ENCODE assay signal across 8 cellular contexts in the genomic region with DNA sequence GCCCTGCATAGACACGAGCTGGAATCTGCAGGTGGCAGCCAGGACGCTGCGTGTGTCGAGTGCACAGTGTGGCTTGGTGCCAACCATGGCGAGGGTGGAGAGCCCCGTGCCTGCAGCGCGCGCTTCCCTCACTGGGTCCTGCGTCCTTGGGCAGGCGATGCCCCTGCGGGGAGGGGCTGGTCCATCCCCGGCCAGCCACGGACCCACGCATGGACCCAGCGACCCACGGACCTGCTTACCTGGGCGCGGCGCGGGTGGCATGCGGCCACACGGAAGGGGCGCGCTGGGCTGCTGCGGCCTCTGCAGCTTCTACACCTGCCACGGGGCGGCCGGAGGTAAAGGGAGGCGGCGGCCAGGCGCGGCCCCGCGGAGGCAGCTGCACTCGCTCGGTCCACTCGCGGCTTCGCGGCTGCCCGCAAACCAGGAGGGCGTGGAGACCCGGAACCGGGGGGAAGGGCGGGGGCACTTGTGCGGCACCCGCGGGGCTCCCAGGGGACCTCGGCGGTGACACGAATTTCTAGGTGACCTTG. TPM values are rescaled to one million over a fixed set of nuclear protein-coding genes. Genes with fewer than 3 reads are reported as not detected.
DNase-seq lines count a peak whose midpoint lies in the region; ATAC-seq and TF ChIP-seq lines count a peak whose summit lies in the region.

No MANE protein-coding gene starts in this region.

- H3K27me3 ChIP-seq in DND-41 (ENCODE audit: insufficient read depth, low read length, poor library complexity) (no peaks in the 10 kb centered on the region), rectal smooth muscle tissue (ENCODE audit: control insufficient read depth, insufficient read depth, low read length) (peaks cover 8% of the 10 kb centered on the region)

- ATAC-seq in DND-41 (ENCODE audit: insufficient read depth, low read depth) (peak; percentile 34), GM21381 (IDR thresholded peaks at IDR 0.05; ENCODE audit: unreplicated experiment) (no peak), GM19397 (IDR thresholded peaks at IDR 0.05; ENCODE audit: unreplicated experiment) (no peak)

- DNase-seq in DND-41 (peak; percentile 38), NCI-H187 (lab: John Stamatoyannopoulos, UW) (peak; percentile 81 to 86), activated T-cell treated with anti-CD3 and anti-CD28 coated beads for 4 hours (peak; percentile 10), cardiac septum (ENCODE audit: low spot score) (peak; percentile 77), GDM1 (lab: John Stamatoyannopoulos, UW) (no peak)

- 0 out of 2 replicates have a peak overlapping the region, but pooled peaks have one; percentile 18 for H3K27ac ChIP-seq in DND-41 (ENCODE audit: low read length)
- H3K27ac ChIP-seq in rectal smooth muscle tissue (ENCODE audit: low read depth, low read length) = no peak overlapping the region

- intact Hi-C loops in cardiac septum (cut with DNase I) = no loop called here

- no peaks in the 10 kb centered on the region for H4K20me1 ChIP-seq in DND-41 (ENCODE audit: insufficient read depth, low read length)

- H3K4me1 ChIP-seq in DND-41 (ENCODE audit: insufficient read depth, low read length) = peaks cover 29% of the 10 kb centered on the region
- no peaks in the 10 kb centered on the region for H3K4me1 ChIP-seq in rectal smooth muscle tissue (ENCODE audit: control insufficient read depth, insufficient read depth, low read length)

- H3K9me3 ChIP-seq in DND-41 (ENCODE audit: insufficient read depth, low read length, severe bottlenecking) = no peaks in the 10 kb centered on the region

- H3K36me3 ChIP-seq in DND-41 (ENCODE audit: insufficient read depth, low read length) = no peaks in the 10 kb centered on the region
- no peaks in the 10 kb centered on the region for H3K36me3 ChIP-seq in rectal smooth muscle tissue (ENCODE audit: control insufficient read depth, insufficient read depth, low read length)

- peak overlapping the region; percentile 97 for H3K4me2 ChIP-seq in DND-41 (ENCODE audit: insufficient read depth, low read length)

- no peak for TF ChIP-seq CTCF in DND-41 (IDR thresholded peaks at IDR 0.05; ENCODE audit: borderline replicate concordance, extremely low read depth, low read length, poor library complexity, severe bottlenecking)

- H3K4me3 ChIP-seq in DND-41 (ENCODE audit: low read depth in 1 of 2, low read length in 2 of 2) = peak overlapping the region; percentile 29 to 92; a peak in 3 of 4 replicates
- H3K4me3 ChIP-seq in rectal smooth muscle tissue (ENCODE audit: low read length) = peak overlapping the region; percentile 56

- H2AFZ ChIP-seq in DND-41 (ENCODE audit: low read depth, low read length) = peak overlapping the region; percentile 96

- no peaks in the 10 kb centered on the region for H3K79me2 ChIP-seq in DND-41 (ENCODE audit: insufficient read depth, low read length)

- H3K9ac ChIP-seq in DND-41 (ENCODE audit: low read depth, low read length) (peak overlapping the region; percentile 53), rectal smooth muscle tissue (ENCODE audit: low read length) (no peak overlapping the region)

RNA-seq across cellular contexts. Expression of a gene that starts 0.6 kb away (rescaled TPM):
- 38.9 TPM for total RNA-seq in cardiac septum
